In genomic region chr1:206703647-206704046, GRCh38 we compare ENCODE assay signal across 9 cellular contexts. TPM values are rescaled to one million over a fixed set of nuclear protein-coding genes. Genes with fewer than 3 reads are reported as not detected.
DNase-seq lines count a peak whose midpoint lies in the region; ATAC-seq, FAIRE-seq and TF ChIP-seq lines count a peak whose summit lies in the region.
"Had no signal": no experiment of that assay in that cellular context is flagged by ENCODE, and none has a peak within 500 bp of the region (broad histone marks: within the 10 kb centered on the region; RNA-seq: fewer than 3 reads in every experiment).

No MANE protein-coding gene starts in this region.

- H3K27ac Mint-ChIP-seq in astrocyte (ENCODE audit: unreplicated experiment) = no peak overlapping the region

- no peak overlapping the region for H3K4me3 Mint-ChIP-seq in astrocyte (ENCODE audit: unreplicated experiment)

- H4K20me1 ChIP-seq in OCI-LY3 (ENCODE audit: insufficient read depth, low read length) (peaks cover 98% of the 10 kb centered on the region), astrocyte (ENCODE audit: insufficient read depth, low read length) (peaks cover 100% of the 10 kb centered on the region), GM23248 (ENCODE audit: insufficient read depth) (peaks cover 14% of the 10 kb centered on the region; the same call in 1 of the 2 replicates)

- H3K4me2 ChIP-seq in OCI-LY3 (ENCODE audit: low read length) = peak overlapping the region; percentile 60
- no peak overlapping the region for H3K4me2 ChIP-seq in astrocyte (ENCODE audit: low read length)
- no peak overlapping the region for H3K4me2 ChIP-seq in GM23248 (ENCODE audit: unreplicated experiment)

- H3K4me1 ChIP-seq in OCI-LY3 (ENCODE audit: low read length) (peaks cover 57% of the 10 kb centered on the region), astrocyte (ENCODE audit: insufficient read depth, low read length) (peaks cover 23% of the 10 kb centered on the region), GM23248 (ENCODE audit: insufficient read depth) (peaks cover 46% of the 10 kb centered on the region), lower lobe of right lung (peaks cover 91% of the 10 kb centered on the region)

- 81 to 83% methylated on average over 5 of the region's 5 CpGs for WGBS in GM23248 (ENCODE audit: low coverage in 1 of 2, low lambda C conversion rate in 2 of 2, missing lambda C conversion rate in 2 of 2), 2 experiments

- H3K27me3 Mint-ChIP-seq in astrocyte (ENCODE audit: low read depth, unreplicated experiment) = no peaks in the 10 kb centered on the region

- H3K36me3 ChIP-seq in OCI-LY3 (replicated peaks; ENCODE audit: low read depth, low read length) (peaks cover 4% of the 10 kb centered on the region), astrocyte (ENCODE audit: insufficient read depth, low read length) (no peaks in the 10 kb centered on the region), GM23248 (ENCODE audit: low read depth) (no peaks in the 10 kb centered on the region), lower lobe of right lung (no peaks in the 10 kb centered on the region)

- in situ Hi-C loops in GM23248 (cut with MboI) = no loop called here

- H3K4me3 ChIP-seq in OCI-LY3 (ENCODE audit: low read length) (0 out of 2 replicates have a peak overlapping the region, but pooled peaks have one; percentile 9), astrocyte (ENCODE audit: insufficient read depth, low read depth, low read length) (no peak overlapping the region), GM23248 (no peak overlapping the region), lower lobe of right lung (no peak overlapping the region)

- H2AFZ ChIP-seq in OCI-LY3 (ENCODE audit: low read depth, low read length) (no peak overlapping the region), astrocyte (ENCODE audit: low read depth, low read length) (no peak overlapping the region), GM23248 (no peak overlapping the region)

- no peak overlapping the region for H3K27ac ChIP-seq in OCI-LY3 (ENCODE audit: low read length)
- H3K27ac ChIP-seq in astrocyte (ENCODE audit: low read depth, low read length) = no peak overlapping the region
- H3K27ac ChIP-seq in GM23248 = no peak overlapping the region
- no peak overlapping the region for H3K27ac ChIP-seq in lower lobe of right lung

- H3K27me3 ChIP-seq in OCI-LY3 (ENCODE audit: low read depth, low read length) (no peaks in the 10 kb centered on the region), astrocyte (ENCODE audit: insufficient read depth, low read length) (no peaks in the 10 kb centered on the region), GM23248 (replicated peaks; ENCODE audit: insufficient read depth) (no peaks in the 10 kb centered on the region), lower lobe of right lung (ENCODE audit: low read depth) (no peaks in the 10 kb centered on the region)

- DNase-seq in astrocyte (ENCODE audit: low read depth) (peak; percentile 61), GM23248 (no peak), NCI-H1436 treated with DMSO at 0.1 percent for 48 hours (lab: John Stamatoyannopoulos, UW) (no peak), lower lobe of right lung (no peak)
- peak in 2 of 3 donors; percentile 27 to 31 for DNase-seq in stimulated activated CD4-positive, alpha-beta T cell treated with anti-CD3 and anti-CD28 coated beads, TNF-alpha, amount 100 ng/mL, for 1 hour (ENCODE audit: low read depth in 3 of 3, low spot score in 1 of 3)
- DNase-seq: NCI-H1092 treated with DMSO at 0.1 percent for 48 hours had no signal

- peak; percentile 65 for ATAC-seq in GM19351 (IDR thresholded peaks at IDR 0.05; ENCODE audit: unreplicated experiment)
- no peak for ATAC-seq in HG03196 (IDR thresholded peaks at IDR 0.05; ENCODE audit: unreplicated experiment)
- ATAC-seq in lower lobe of right lung = no peak

- H3K36me3 Mint-ChIP-seq in astrocyte (ENCODE audit: low read depth, unreplicated experiment) = peaks cover 1% of the 10 kb centered on the region

- peaks cover 61% of the 10 kb centered on the region for H3K4me1 Mint-ChIP-seq in astrocyte (ENCODE audit: low read depth, unreplicated experiment)

- peaks cover 42% of the 10 kb centered on the region for H3F3A ChIP-seq in GM23248 (ENCODE audit: insufficient read depth)

- intact Hi-C loops in lower lobe of right lung (cut with DNase I) = no loop called here

- FAIRE-seq in astrocyte (lab: Jason Lieb, UNC) = no peak

- H3K9ac ChIP-seq in OCI-LY3 (ENCODE audit: low read length) = no peak overlapping the region
- H3K9ac ChIP-seq in astrocyte (ENCODE audit: low read length) = no peak overlapping the region
- H3K9ac ChIP-seq in GM23248 = no peak overlapping the region

- TF ChIP-seq CTCF in OCI-LY3 (IDR thresholded peaks at IDR 0.05; ENCODE audit: low read depth, low read length) = no peak
- TF ChIP-seq CTCF in astrocyte (IDR thresholded peaks at IDR 0.05; ENCODE audit: insufficient read depth, low read depth, low read length) = no peak
- TF ChIP-seq CTCF in lower lobe of right lung (IDR thresholded peaks at IDR 0.05) = no peak

- H3K9me3 Mint-ChIP-seq in astrocyte (ENCODE audit: unreplicated experiment) = no peaks in the 10 kb centered on the region

- H3K9me3 ChIP-seq in OCI-LY3 (ENCODE audit: insufficient read depth, low read length) (no peaks in the 10 kb centered on the region), astrocyte (ENCODE audit: insufficient read depth, low read depth, low read length) (no peaks in the 10 kb centered on the region), GM23248 (ENCODE audit: low read depth) (no peaks in the 10 kb centered on the region), lower lobe of right lung (no peaks in the 10 kb centered on the region)

- no peaks in the 10 kb centered on the region for H3K9me2 ChIP-seq in GM23248 (ENCODE audit: insufficient read depth)

- H3K79me2 ChIP-seq in OCI-LY3 (ENCODE audit: low read length) (peaks cover 96% of the 10 kb centered on the region), astrocyte (ENCODE audit: insufficient read depth, low read length) (peaks cover 100% of the 10 kb centered on the region), GM23248 (ENCODE audit: insufficient read depth) (peaks cover 98% of the 10 kb centered on the region)

RNA-seq across cellular contexts. Expression of gene MAPKAPK2, which starts 18.9 kb away (rescaled TPM):
- 104 and 108 TPM in 2 replicates for total RNA-seq in astrocyte
- total RNA-seq in GM23248 (2014; rRNA removed; shearing (Covaris generic)) = 50.6 and 63.3 TPM in 2 replicates
- 7.5 and 8.8 TPM in 2 replicates for polyA plus RNA-seq in GM23248 (2016; fragmentation: Nextera tagmentation; extraction: Ambion mirVana)
- 87.0 TPM for total RNA-seq in lower lobe of right lung

Comparison
In these comparisons a context has a peak if more than half of its experiments do, and no peak if none do; other contexts are left out.
1. DNase-seq: peak in astrocyte (single experiment) and stimulated activated CD4-positive, alpha-beta T cell treated with anti-CD3 and anti-CD28 coated beads, TNF-alpha, amount 100 ng/mL, for 1 hour (2 of 3); none in GM23248 (single experiment), NCI-H1436 treated with DMSO at 0.1 percent for 48 hours (single experiment) and lower lobe of right lung (single experiment).